19 cellular contexts compared by ENCODE assay signal in genomic region chr3:15513810-15514662, GRCh38. TPM values are rescaled to one million over a fixed set of nuclear protein-coding genes. Genes with fewer than 3 reads are reported as not detected.
DNase-seq lines count a peak whose midpoint lies in the region; ATAC-seq and TF ChIP-seq lines count a peak whose summit lies in the region.
"Had no signal": no experiment of that assay in that cellular context is flagged by ENCODE, and none has a peak within 500 bp of the region (broad histone marks: within the 10 kb centered on the region; RNA-seq: fewer than 3 reads in every experiment).

No MANE protein-coding gene starts in this region.

- H3K9me3 Mint-ChIP-seq in dendritic cell treated with granulocyte-macrophage colony-stimulating factor and Interleukin-4, amounts not matched to agents 40 ng/mL and 50 ng/mL, for 4 days: no peaks in the 10 kb centered on the region
- no peaks in the 10 kb centered on the region for H3K9me3 Mint-ChIP-seq in activated T-cell treated with anti-CD3 and anti-CD28 coated beads, Interleukin-2, amount 50 U/mL, for 72 hours
- H3K9me3 Mint-ChIP-seq: CD4-positive, alpha-beta T cell; GM23338 had no signal

- H3K27me3 Mint-ChIP-seq in dendritic cell treated with granulocyte-macrophage colony-stimulating factor and Interleukin-4, amounts not matched to agents 40 ng/mL and 50 ng/mL, for 4 days: peaks cover 1% of the 10 kb centered on the region
- no peaks in the 10 kb centered on the region for H3K27me3 Mint-ChIP-seq in activated T-cell treated with anti-CD3 and anti-CD28 coated beads, Interleukin-2, amount 50 U/mL, for 72 hours (ENCODE audit: low read depth)
- H3K27me3 Mint-ChIP-seq: CD4-positive, alpha-beta T cell had no signal

- no peaks in the 10 kb centered on the region for H3K36me3 Mint-ChIP-seq in dendritic cell treated with granulocyte-macrophage colony-stimulating factor and Interleukin-4, amounts not matched to agents 40 ng/mL and 50 ng/mL, for 4 days (ENCODE audit: low read depth)
- no peaks in the 10 kb centered on the region for H3K36me3 Mint-ChIP-seq in activated T-cell treated with anti-CD3 and anti-CD28 coated beads, Interleukin-2, amount 50 U/mL, for 72 hours (ENCODE audit: insufficient read depth in 2 of 2)

- H3K27me3 ChIP-seq in BLaER1 treated with 17β-estradiol and CSF1 and Interleukin-3, amounts not matched to agents 10 nM and 100 nM: no peaks in the 10 kb centered on the region

- TF ChIP-seq CTCF in retinal pigment epithelial cell (conservative IDR thresholded peaks at IDR 0.05; ENCODE audit: low read depth, low read length): no peak

- H3K4me3 ChIP-seq in BLaER1 treated with 17β-estradiol and CSF1 and Interleukin-3, amounts not matched to agents 10 nM and 100 nM: no peak overlapping the region
- no peak overlapping the region for H3K4me3 ChIP-seq in retinal pigment epithelial cell (ENCODE audit: low read length)
- H3K4me3 ChIP-seq: GM23338, K562 had no signal

- no peak overlapping the region for H3K9ac ChIP-seq in BLaER1 treated with 17β-estradiol and CSF1 and Interleukin-3, amounts not matched to agents 10 nM and 100 nM

- ATAC-seq in GM21825 (IDR thresholded peaks at IDR 0.05; ENCODE audit: unreplicated experiment): no peak
- ATAC-seq in activated T-cell treated with anti-CD3 and anti-CD28 coated beads, Interleukin-2, amount 50 U/mL, for 72 hours (replicated peaks in 1 of 2): no peak
- ATAC-seq: GM23338, HCT116, K562 had no signal

- no peaks in the 10 kb centered on the region for H4K20me1 ChIP-seq in BLaER1 treated with 17β-estradiol and CSF1 and Interleukin-3, amounts not matched to agents 10 nM and 100 nM

- H3K4me2 ChIP-seq in BLaER1 treated with 17β-estradiol and CSF1 and Interleukin-3, amounts not matched to agents 10 nM and 100 nM: peak overlapping the region in 7 of 11 experiments; percentile 1 to 23 (median 9); a peak in 4 of 22 replicates
- H3K4me2 ChIP-seq: GM23338 had no signal

- no peak overlapping the region for H3K27ac ChIP-seq in BLaER1 treated with 17β-estradiol and CSF1 and Interleukin-3, amounts not matched to agents 10 nM and 100 nM

- no peak overlapping the region for H3K4me3 Mint-ChIP-seq in dendritic cell treated with granulocyte-macrophage colony-stimulating factor and Interleukin-4, amounts not matched to agents 40 ng/mL and 50 ng/mL, for 4 days
- no peak overlapping the region for H3K4me3 Mint-ChIP-seq in activated T-cell treated with anti-CD3 and anti-CD28 coated beads, Interleukin-2, amount 50 U/mL, for 72 hours
- H3K4me3 Mint-ChIP-seq: CD4-positive, alpha-beta T cell; GM23338 had no signal

- peak overlapping the region; percentile 23 for H3K27ac Mint-ChIP-seq in dendritic cell treated with granulocyte-macrophage colony-stimulating factor and Interleukin-4, amounts not matched to agents 40 ng/mL and 50 ng/mL, for 4 days
- H3K27ac Mint-ChIP-seq in activated T-cell treated with anti-CD3 and anti-CD28 coated beads, Interleukin-2, amount 50 U/mL, for 72 hours: no peak overlapping the region
- H3K27ac Mint-ChIP-seq: CD4-positive, alpha-beta T cell; GM23338 had no signal

- CTCF ChIA-PET in HEK293T (lab: Yijun Ruan, JAX): interaction anchor here (0.7 kb wide), 1 partner anchor 932 kb away, joined by 3 read pairs; no protein-coding TSS in a partner anchor

- H3K36me3 ChIP-seq in BLaER1 treated with 17β-estradiol and CSF1 and Interleukin-3, amounts not matched to agents 10 nM and 100 nM: no peaks in the 10 kb centered on the region

- POLR2A ChIA-PET in HEK293T (lab: Yijun Ruan, JAX): no interaction called here

- DNase-seq in HEK293T (ENCODE audit: extremely low spot score) (no peak), retinal pigment epithelial cell (ENCODE audit: low read depth) (peak; percentile 15), hippocampal formation (lab: John Stamatoyannopoulos, UW) (no peak)
- DNase-seq in activated T-cell treated with anti-CD3 and anti-CD28 coated beads, Interleukin-2, amount 50 U/mL, for 72 hours: no peak
- DNase-seq: CD4-positive, alpha-beta T cell; DMS79 treated with DMSO at 0.1 percent for 48 hours; GDM1; MV-4-11; NCI-H1417; NCI-H187 treated with DMSO at 0.1 percent for 48 hours; NCI-H526 treated with DMSO at 0.1 percent for 48 hours; NK-92 treated with Interleukin-12 subunit alpha and Interleukin-12 subunit beta, amount 100 ng/mL, for 24 hours; SHP77 had no signal

- intact Hi-C loops in dendritic cell treated with granulocyte-macrophage colony-stimulating factor and Interleukin-4, amounts not matched to agents 40 ng/mL and 50 ng/mL, for 4 days (cut with micrococcal nuclease): no loop called here

- H3K9me3 ChIP-seq in BLaER1 treated with 17β-estradiol and CSF1 and Interleukin-3, amounts not matched to agents 10 nM and 100 nM (replicated peaks in 1 of 11): no peaks in the 10 kb centered on the region

- H3K4me1 ChIP-seq in BLaER1 treated with 17β-estradiol and CSF1 and Interleukin-3, amounts not matched to agents 10 nM and 100 nM: peaks cover 0 to 23% (median 15%) of the 10 kb centered on the region in 10 experiments; a peak in 13 of 20 replicates

- H3K4me1 Mint-ChIP-seq in dendritic cell treated with granulocyte-macrophage colony-stimulating factor and Interleukin-4, amounts not matched to agents 40 ng/mL and 50 ng/mL, for 4 days (ENCODE audit: low read depth): peaks cover 19% of the 10 kb centered on the region
- H3K4me1 Mint-ChIP-seq in activated T-cell treated with anti-CD3 and anti-CD28 coated beads, Interleukin-2, amount 50 U/mL, for 72 hours (ENCODE audit: low read depth): no peaks in the 10 kb centered on the region
- H3K4me1 Mint-ChIP-seq: GM23338 had no signal

TF ChIP-seq in HEK293T, 16 proteins besides CTCF, POLR2A, EP300 and RAD21:
- TF ChIP-seq PKNOX1 (IDR thresholded peaks at IDR 0.05): 0 out of 2 replicates have a peak, but pooled peaks have one; percentile 6
- TF ChIP-seq FOXA1 (IDR thresholded peaks at IDR 0.05): no peak
- no peak for TF ChIP-seq TARDBP (IDR thresholded peaks at IDR 0.05)

RNA-seq across cellular contexts. Expression of gene COLQ, which starts 7.5 kb away (rescaled TPM):
- 1 to 10 TPM; 1.3 to 2.0 TPM for total RNA-seq in activated T-cell treated with anti-CD3 and anti-CD28 coated beads, Interleukin-2, amount 50 U/mL, for 72 hours
